In the genomic region with DNA sequence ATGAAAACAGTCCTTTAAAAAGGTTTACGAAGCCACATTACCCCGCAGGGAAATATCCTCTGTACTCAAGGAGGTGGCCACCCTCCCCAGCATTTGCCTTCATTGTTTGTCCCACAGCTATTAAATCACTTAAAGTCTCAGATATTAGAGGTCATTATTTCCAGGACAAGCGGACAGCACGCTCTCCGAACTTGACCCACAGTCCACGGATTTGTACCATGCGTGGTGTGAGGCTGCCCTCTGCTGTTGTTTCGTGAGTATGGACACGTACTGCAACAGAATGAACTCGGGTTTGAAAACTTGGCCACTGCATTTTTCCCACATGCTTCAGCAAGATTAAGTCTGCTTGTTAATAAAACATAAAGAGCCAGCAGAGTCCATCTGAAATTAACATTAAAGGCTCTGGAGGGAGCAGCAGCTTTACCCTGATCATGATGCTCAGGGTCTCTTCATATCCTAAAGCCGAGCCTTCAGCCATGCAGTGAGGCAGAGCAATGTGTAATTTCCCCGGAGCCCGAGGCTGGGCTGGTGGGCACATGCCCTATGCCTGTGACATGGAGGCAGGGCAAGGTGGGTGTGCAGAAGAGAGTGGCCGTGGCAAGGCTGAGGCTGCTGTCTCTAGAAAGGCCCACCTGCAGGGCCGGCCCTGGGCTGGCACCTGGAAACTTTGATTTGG, we compare ENCODE assay signal across 1 cellular context.
TF ChIP-seq lines count a peak whose summit lies in the region.

No MANE protein-coding gene starts in this region.

TF ChIP-seq in K562, 482 proteins besides CTCF, POLR2A, EP300 and RAD21 (continued from another document):
- TF ChIP-seq, protein P1, sequence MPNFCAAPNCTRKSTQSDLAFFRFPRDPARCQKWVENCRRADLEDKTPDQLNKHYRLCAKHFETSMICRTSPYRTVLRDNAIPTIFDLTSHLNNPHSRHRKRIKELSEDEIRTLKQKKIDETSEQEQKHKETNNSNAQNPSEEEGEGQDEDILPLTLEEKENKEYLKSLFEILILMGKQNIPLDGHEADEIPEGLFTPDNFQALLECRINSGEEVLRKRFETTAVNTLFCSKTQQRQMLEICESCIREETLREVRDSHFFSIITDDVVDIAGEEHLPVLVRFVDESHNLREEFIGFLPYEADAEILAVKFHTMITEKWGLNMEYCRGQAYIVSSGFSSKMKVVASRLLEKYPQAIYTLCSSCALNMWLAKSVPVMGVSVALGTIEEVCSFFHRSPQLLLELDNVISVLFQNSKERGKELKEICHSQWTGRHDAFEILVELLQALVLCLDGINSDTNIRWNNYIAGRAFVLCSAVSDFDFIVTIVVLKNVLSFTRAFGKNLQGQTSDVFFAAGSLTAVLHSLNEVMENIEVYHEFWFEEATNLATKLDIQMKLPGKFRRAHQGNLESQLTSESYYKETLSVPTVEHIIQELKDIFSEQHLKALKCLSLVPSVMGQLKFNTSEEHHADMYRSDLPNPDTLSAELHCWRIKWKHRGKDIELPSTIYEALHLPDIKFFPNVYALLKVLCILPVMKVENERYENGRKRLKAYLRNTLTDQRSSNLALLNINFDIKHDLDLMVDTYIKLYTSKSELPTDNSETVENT (CRISPR knock-in tag; IDR thresholded peaks at IDR 0.05), result no peak
- 0 out of 2 replicates have a peak, but pooled peaks have one; percentile 17 for TF ChIP-seq SOX6 (IDR thresholded peaks at IDR 0.05)
- TF ChIP-seq STAG1 (CRISPR knock-in tag; IDR thresholded peaks at IDR 0.05; ENCODE audit: borderline replicate concordance), result peak; percentile 96
- peak; percentile 14; the same call in 1 of the 2 replicates for TF ChIP-seq HCFC1 (IDR thresholded peaks at IDR 0.05; ENCODE audit: low read depth, low read length)
- TF ChIP-seq, protein P2, sequence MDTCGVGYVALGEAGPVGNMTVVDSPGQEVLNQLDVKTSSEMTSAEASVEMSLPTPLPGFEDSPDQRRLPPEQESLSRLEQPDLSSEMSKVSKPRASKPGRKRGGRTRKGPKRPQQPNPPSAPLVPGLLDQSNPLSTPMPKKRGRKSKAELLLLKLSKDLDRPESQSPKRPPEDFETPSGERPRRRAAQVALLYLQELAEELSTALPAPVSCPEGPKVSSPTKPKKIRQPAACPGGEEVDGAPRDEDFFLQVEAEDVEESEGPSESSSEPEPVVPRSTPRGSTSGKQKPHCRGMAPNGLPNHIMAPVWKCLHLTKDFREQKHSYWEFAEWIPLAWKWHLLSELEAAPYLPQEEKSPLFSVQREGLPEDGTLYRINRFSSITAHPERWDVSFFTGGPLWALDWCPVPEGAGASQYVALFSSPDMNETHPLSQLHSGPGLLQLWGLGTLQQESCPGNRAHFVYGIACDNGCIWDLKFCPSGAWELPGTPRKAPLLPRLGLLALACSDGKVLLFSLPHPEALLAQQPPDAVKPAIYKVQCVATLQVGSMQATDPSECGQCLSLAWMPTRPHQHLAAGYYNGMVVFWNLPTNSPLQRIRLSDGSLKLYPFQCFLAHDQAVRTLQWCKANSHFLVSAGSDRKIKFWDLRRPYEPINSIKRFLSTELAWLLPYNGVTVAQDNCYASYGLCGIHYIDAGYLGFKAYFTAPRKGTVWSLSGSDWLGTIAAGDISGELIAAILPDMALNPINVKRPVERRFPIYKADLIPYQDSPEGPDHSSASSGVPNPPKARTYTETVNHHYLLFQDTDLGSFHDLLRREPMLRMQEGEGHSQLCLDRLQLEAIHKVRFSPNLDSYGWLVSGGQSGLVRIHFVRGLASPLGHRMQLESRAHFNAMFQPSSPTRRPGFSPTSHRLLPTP (IDR thresholded peaks at IDR 0.05; ENCODE audit: borderline replicate concordance, extremely low read depth, insufficient read length), result no peak
- TF ChIP-seq TARDBP (IDR thresholded peaks at IDR 0.05), result peak; percentile 64; the same call in 1 of the 2 replicates
- TF ChIP-seq, protein P3, sequence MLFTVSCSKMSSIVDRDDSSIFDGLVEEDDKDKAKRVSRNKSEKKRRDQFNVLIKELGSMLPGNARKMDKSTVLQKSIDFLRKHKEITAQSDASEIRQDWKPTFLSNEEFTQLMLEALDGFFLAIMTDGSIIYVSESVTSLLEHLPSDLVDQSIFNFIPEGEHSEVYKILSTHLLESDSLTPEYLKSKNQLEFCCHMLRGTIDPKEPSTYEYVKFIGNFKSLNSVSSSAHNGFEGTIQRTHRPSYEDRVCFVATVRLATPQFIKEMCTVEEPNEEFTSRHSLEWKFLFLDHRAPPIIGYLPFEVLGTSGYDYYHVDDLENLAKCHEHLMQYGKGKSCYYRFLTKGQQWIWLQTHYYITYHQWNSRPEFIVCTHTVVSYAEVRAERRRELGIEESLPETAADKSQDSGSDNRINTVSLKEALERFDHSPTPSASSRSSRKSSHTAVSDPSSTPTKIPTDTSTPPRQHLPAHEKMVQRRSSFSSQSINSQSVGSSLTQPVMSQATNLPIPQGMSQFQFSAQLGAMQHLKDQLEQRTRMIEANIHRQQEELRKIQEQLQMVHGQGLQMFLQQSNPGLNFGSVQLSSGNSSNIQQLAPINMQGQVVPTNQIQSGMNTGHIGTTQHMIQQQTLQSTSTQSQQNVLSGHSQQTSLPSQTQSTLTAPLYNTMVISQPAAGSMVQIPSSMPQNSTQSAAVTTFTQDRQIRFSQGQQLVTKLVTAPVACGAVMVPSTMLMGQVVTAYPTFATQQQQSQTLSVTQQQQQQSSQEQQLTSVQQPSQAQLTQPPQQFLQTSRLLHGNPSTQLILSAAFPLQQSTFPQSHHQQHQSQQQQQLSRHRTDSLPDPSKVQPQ (CRISPR knock-in tag; IDR thresholded peaks at IDR 0.05; ENCODE audit: borderline replicate concordance), result no peak
- TF ChIP-seq, protein P4, sequence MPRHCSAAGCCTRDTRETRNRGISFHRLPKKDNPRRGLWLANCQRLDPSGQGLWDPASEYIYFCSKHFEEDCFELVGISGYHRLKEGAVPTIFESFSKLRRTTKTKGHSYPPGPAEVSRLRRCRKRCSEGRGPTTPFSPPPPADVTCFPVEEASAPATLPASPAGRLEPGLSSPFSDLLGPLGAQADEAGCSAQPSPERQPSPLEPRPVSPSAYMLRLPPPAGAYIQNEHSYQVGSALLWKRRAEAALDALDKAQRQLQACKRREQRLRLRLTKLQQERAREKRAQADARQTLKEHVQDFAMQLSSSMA (CRISPR knock-in tag; IDR thresholded peaks at IDR 0.05), result no peak
- TF ChIP-seq ARID2 (IDR thresholded peaks at IDR 0.05), result peak; percentile 57; the same call in 1 of the 2 replicates
- 0 out of 2 replicates have a peak, but pooled peaks have one; percentile 34 for TF ChIP-seq MYC (IDR thresholded peaks at IDR 0.05; ENCODE audit: low read depth, low read length)
- TF ChIP-seq MYC (CRISPR knock-in tag; IDR thresholded peaks at IDR 0.05; ENCODE audit: borderline replicate concordance, low read depth), result no peak
- 0 out of 2 replicates have a peak, but pooled peaks have one; percentile 29 for TF ChIP-seq ZNF24 (IDR thresholded peaks at IDR 0.05)
- TF ChIP-seq, protein P5, sequence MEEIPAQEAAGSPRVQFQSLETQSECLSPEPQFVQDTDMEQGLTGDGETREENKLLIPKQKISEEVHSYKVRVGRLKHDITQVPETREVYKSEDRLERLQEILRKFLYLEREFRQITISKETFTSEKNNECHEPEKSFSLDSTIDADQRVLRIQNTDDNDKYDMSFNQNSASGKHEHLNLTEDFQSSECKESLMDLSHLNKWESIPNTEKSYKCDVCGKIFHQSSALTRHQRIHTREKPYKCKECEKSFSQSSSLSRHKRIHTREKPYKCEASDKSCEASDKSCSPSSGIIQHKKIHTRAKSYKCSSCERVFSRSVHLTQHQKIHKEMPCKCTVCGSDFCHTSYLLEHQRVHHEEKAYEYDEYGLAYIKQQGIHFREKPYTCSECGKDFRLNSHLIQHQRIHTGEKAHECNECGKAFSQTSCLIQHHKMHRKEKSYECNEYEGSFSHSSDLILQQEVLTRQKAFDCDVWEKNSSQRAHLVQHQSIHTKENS (CRISPR knock-in tag; IDR thresholded peaks at IDR 0.05), result no peak
- 0 out of 2 replicates have a peak, but pooled peaks have one; percentile 22 for TF ChIP-seq L3MBTL2 (IDR thresholded peaks at IDR 0.05)
- 0 out of 4 replicates have a peak, but pooled peaks of 1 of the 2 experiments have one; percentile 31 for TF ChIP-seq RCOR1 (IDR thresholded peaks at IDR 0.05; ENCODE audit: borderline replicate concordance in 1 of 2, low read depth in 2 of 2, low read length in 2 of 2)
- TF ChIP-seq SMC3 (conservative IDR thresholded peaks at IDR 0.05; ENCODE audit: insufficient read depth, low read depth, low read length), result peak; percentile 96
- 0 out of 2 replicates have a peak, but pooled peaks have one; percentile 21 for TF ChIP-seq JUND (IDR thresholded peaks at IDR 0.05; ENCODE audit: borderline replicate concordance, low read depth, low read length)
- TF ChIP-seq JUND (tag; IDR thresholded peaks at IDR 0.05; ENCODE audit: borderline replicate concordance, low read depth, low read length), result no peak
- TF ChIP-seq CC2D1A (IDR thresholded peaks at IDR 0.05), result peak; percentile 75
- TF ChIP-seq CXXC5 (CRISPR knock-in tag; IDR thresholded peaks at IDR 0.05), result 0 out of 2 replicates have a peak, but pooled peaks have one; percentile 20
- TF ChIP-seq, protein P6, sequence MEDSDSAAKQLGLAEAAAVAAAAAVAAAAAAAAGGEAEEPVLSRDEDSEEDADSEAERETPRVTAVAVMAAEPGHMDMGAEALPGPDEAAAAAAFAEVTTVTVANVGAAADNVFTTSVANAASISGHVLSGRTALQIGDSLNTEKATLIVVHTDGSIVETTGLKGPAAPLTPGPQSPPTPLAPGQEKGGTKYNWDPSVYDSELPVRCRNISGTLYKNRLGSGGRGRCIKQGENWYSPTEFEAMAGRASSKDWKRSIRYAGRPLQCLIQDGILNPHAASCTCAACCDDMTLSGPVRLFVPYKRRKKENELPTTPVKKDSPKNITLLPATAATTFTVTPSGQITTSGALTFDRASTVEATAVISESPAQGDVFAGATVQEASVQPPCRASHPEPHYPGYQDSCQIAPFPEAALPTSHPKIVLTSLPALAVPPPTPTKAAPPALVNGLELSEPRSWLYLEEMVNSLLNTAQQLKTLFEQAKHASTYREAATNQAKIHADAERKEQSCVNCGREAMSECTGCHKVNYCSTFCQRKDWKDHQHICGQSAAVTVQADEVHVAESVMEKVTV (CRISPR knock-in tag; IDR thresholded peaks at IDR 0.05), result peak; percentile 92
- TF ChIP-seq ARNT (IDR thresholded peaks at IDR 0.05), result 0 out of 4 replicates have a peak, but pooled peaks of 1 of the 2 experiments have one; percentile 41
- TF ChIP-seq, protein P7, sequence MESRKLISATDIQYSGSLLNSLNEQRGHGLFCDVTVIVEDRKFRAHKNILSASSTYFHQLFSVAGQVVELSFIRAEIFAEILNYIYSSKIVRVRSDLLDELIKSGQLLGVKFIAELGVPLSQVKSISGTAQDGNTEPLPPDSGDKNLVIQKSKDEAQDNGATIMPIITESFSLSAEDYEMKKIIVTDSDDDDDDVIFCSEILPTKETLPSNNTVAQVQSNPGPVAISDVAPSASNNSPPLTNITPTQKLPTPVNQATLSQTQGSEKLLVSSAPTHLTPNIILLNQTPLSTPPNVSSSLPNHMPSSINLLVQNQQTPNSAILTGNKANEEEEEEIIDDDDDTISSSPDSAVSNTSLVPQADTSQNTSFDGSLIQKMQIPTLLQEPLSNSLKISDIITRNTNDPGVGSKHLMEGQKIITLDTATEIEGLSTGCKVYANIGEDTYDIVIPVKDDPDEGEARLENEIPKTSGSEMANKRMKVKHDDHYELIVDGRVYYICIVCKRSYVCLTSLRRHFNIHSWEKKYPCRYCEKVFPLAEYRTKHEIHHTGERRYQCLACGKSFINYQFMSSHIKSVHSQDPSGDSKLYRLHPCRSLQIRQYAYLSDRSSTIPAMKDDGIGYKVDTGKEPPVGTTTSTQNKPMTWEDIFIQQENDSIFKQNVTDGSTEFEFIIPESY (CRISPR knock-in tag; IDR thresholded peaks at IDR 0.05), result peak; percentile 40; the same call in 1 of the 2 replicates
- TF ChIP-seq, protein P8, sequence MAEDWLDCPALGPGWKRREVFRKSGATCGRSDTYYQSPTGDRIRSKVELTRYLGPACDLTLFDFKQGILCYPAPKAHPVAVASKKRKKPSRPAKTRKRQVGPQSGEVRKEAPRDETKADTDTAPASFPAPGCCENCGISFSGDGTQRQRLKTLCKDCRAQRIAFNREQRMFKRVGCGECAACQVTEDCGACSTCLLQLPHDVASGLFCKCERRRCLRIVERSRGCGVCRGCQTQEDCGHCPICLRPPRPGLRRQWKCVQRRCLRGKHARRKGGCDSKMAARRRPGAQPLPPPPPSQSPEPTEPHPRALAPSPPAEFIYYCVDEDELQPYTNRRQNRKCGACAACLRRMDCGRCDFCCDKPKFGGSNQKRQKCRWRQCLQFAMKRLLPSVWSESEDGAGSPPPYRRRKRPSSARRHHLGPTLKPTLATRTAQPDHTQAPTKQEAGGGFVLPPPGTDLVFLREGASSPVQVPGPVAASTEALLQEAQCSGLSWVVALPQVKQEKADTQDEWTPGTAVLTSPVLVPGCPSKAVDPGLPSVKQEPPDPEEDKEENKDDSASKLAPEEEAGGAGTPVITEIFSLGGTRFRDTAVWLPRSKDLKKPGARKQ (CRISPR knock-in tag; IDR thresholded peaks at IDR 0.05), result peak; percentile 95
- peak; percentile 68; the same call in 1 of the 2 replicates for TF ChIP-seq CREM (IDR thresholded peaks at IDR 0.05; ENCODE audit: low read depth)
TF ChIP-seq in K562: peak in this region for 19.
